22 cellular contexts compared by ENCODE assay signal in genomic region chr2:86176583-86176982, GRCh38.
"Had no signal": no experiment of that assay in that cellular context is flagged by ENCODE, and none has a peak within 500 bp of the region (broad histone marks: within the 10 kb centered on the region; RNA-seq: fewer than 3 reads in every experiment).

No MANE protein-coding gene starts in this region.

- H3K27ac ChIP-seq: breast epithelium, coronary artery, esophagus squamous epithelium, gastroesophageal sphincter, thyroid gland had no signal

- H3K4me3 ChIP-seq: breast epithelium, coronary artery, esophagus squamous epithelium, gastroesophageal sphincter, thyroid gland had no signal

- H3K27ac Mint-ChIP-seq: activated CD4-positive, alpha-beta T cell treated with anti-CD3 and anti-CD28 coated beads for 36 hours; memory B cell; stimulated activated naive CD8-positive, alpha-beta T cell treated with anti-CD3 and anti-CD28 coated beads, Interleukin-15, Interleukin-2, amounts not matched to agents 100 ng/mL and 50 ng/mL, for 24 hours had no signal

- H3K27me3 ChIP-seq: breast epithelium, esophagus squamous epithelium, gastroesophageal sphincter, thyroid gland had no signal

- H3K36me3 ChIP-seq: breast epithelium had no signal

- ATAC-seq: activated CD4-positive, alpha-beta T cell treated with anti-CD3 and anti-CD28 coated beads for 36 hours; activated T-cell treated with anti-CD3 and anti-CD28 coated beads, Interleukin-2, amount 50 U/mL, for 4 hours; gastroesophageal sphincter; SK-N-SH treated with all-trans-retinoic acid at 6 μM for 48 hours had no signal

- H3K9me3 Mint-ChIP-seq: activated T-cell treated with anti-CD3 and anti-CD28 coated beads, Interleukin-2, amount 50 U/mL, for 4 hours; memory B cell; neural crest cell; stimulated activated naive CD8-positive, alpha-beta T cell treated with anti-CD3 and anti-CD28 coated beads, Interleukin-15, Interleukin-2, amounts not matched to agents 100 ng/mL and 50 ng/mL, for 24 hours; T-helper 2 cell treated with Interferon-gamma antibody and Interleukin-4, amounts not matched to agents 5 μg/mL and 100 μg/mL, for 36 hours had no signal

- DNase-seq: activated CD4-positive, alpha-beta T cell treated with anti-CD3 and anti-CD28 coated beads for 36 hours; activated CD4-positive, alpha-beta T cell treated with anti-CD3 and anti-CD28 coated beads, Interleukin-2, amount 50 U/mL, for 48 hours; activated CD8-positive, alpha-beta memory T cell treated with anti-CD3 and anti-CD28 coated beads, Interleukin-2, amount 50 U/mL, for 48 hours; activated effector memory CD4-positive, alpha-beta T cell treated with Interleukin-2 at 50 U/mL for 16 hours; activated naive CD4-positive, alpha-beta T cell treated with anti-CD3 and anti-CD28 coated beads, Interleukin-2, amount 50 U/mL, for 16 hours; activated T-cell treated with anti-CD3 and anti-CD28 coated beads, Interleukin-2, amount 50 U/mL, for 4 hours; cerebellar nuclear complex; esophagus squamous epithelium; head of caudate nucleus; hypothalamus; stimulated activated CD4-positive, alpha-beta T cell treated with anti-CD3 and anti-CD28 coated beads, Interleukin-4, amount 100 ng/mL, for 24 hours; substantia nigra; thyroid gland had no signal

- H3K27me3 Mint-ChIP-seq: activated CD4-positive, alpha-beta T cell treated with anti-CD3 and anti-CD28 coated beads for 36 hours; memory B cell; progenitor cell of endocrine pancreas; stimulated activated naive CD8-positive, alpha-beta T cell treated with anti-CD3 and anti-CD28 coated beads, Interleukin-15, Interleukin-2, amounts not matched to agents 100 ng/mL and 50 ng/mL, for 24 hours had no signal

- H3K4me3 Mint-ChIP-seq: activated CD4-positive, alpha-beta T cell treated with anti-CD3 and anti-CD28 coated beads for 36 hours; activated T-cell treated with anti-CD3 and anti-CD28 coated beads, Interleukin-2, amount 50 U/mL, for 4 hours; memory B cell; neural crest cell; stimulated activated naive CD8-positive, alpha-beta T cell treated with anti-CD3 and anti-CD28 coated beads, Interleukin-15, Interleukin-2, amounts not matched to agents 100 ng/mL and 50 ng/mL, for 24 hours; T-helper 2 cell treated with Interferon-gamma antibody and Interleukin-4, amounts not matched to agents 5 μg/mL and 100 μg/mL, for 36 hours had no signal

- H3K4me1 Mint-ChIP-seq: neural crest cell had no signal

- H3K4me1 ChIP-seq: breast epithelium, esophagus squamous epithelium, thyroid gland had no signal

- H3K9me3 ChIP-seq: breast epithelium, esophagus squamous epithelium, gastroesophageal sphincter, thyroid gland had no signal
